Comparison of ENCODE assay signal across 17 cellular contexts in the genomic region with DNA sequence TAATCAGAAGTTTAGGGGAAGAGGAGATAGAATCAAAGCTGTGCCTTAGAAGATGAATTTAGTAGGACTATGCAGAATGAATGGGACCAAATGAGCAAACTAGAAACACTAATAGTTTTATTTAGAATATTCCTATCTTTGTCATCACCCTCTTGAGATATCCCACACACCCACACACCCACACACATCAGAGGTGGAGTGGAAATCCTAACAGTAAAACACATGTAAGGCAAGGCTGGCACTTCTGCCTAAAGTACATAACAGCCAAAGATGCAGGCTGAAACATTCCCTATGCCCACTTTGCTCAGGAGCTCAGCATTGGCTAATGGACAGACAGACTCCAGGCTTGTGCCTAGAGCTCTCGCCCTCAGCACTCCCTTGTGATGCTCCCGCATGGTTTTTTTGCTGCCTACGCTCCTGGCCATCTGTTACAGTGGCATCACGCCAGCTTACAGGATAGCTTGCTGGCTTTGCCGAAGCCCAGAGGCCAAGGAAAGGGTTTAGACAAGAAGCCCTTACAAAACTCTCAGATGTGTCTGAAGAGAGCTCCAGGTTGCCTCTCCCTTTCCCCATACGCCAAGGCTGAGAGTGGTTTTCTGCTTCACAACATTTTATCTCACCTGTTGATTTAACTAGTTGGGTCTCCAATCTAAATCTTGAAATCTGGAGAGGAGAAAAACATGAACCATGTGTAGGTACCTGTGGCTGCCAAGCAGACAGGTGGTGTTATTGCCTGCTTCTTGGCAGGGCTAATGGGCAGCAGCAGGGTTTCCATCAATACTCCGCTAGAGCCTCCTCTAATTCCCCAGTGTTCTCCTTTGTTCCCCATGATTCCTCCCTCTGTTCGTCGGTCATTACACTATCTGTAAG.
DNase-seq lines count a peak whose midpoint lies in the region; FAIRE-seq lines count a peak whose summit lies in the region.
"Had no signal": no experiment of that assay in that cellular context is flagged by ENCODE, and none has a peak within 500 bp of the region (broad histone marks: within the 10 kb centered on the region; RNA-seq: fewer than 3 reads in every experiment).

No MANE protein-coding gene starts in this region.

- FAIRE-seq in islet of Langerhans (lab: Jason Lieb, UNC) = peak; percentile 93

- DNase-seq in DMS79 (lab: John Stamatoyannopoulos, UW) (peak; percentile 97), NCI-H128 (lab: John Stamatoyannopoulos, UW; ENCODE audit: unreplicated experiment) (peak; percentile 76), NCI-H82 (lab: John Stamatoyannopoulos, UW) (peak; percentile 98), kidney glomerular epithelial cell (lab: John Stamatoyannopoulos, UW) (no peak), iPS-NIHi11 (ENCODE audit: low spot score) (no peak), AML-193 (lab: John Stamatoyannopoulos, UW) (no peak)
- no peak for DNase-seq in activated CD4-positive, alpha-beta T cell treated with anti-CD3 and anti-CD28 coated beads, Interleukin-2, amount 50 U/mL, for 4 hours
- DNase-seq: erythroblast; GDM1; hypothalamus; left ventricle myocardium superior; naive thymus-derived CD4-positive, alpha-beta T cell; NK-92 treated with Interleukin-12 subunit alpha and Interleukin-12 subunit beta, amount 100 ng/mL, for 24 hours; Right ventricle myocardium superior; stimulated activated CD8-positive, alpha-beta memory T cell treated with anti-CD3 and anti-CD28 coated beads, Interleukin-4, amount 100 ng/mL, for 48 hours; tibial artery had no signal

Comparison
In these comparisons a context has a peak if more than half of its experiments do, and no peak if none do; other contexts are left out.
1. DNase-seq: peak in DMS79 (single experiment), NCI-H128 (single experiment) and NCI-H82 (single experiment); none in activated CD4-positive, alpha-beta T cell treated with anti-CD3 and anti-CD28 coated beads, Interleukin-2, amount 50 U/mL, for 4 hours (0 of 2), kidney glomerular epithelial cell (single experiment), iPS-NIHi11 (single experiment) and AML-193 (0 of 2).